In the genomic region with DNA sequence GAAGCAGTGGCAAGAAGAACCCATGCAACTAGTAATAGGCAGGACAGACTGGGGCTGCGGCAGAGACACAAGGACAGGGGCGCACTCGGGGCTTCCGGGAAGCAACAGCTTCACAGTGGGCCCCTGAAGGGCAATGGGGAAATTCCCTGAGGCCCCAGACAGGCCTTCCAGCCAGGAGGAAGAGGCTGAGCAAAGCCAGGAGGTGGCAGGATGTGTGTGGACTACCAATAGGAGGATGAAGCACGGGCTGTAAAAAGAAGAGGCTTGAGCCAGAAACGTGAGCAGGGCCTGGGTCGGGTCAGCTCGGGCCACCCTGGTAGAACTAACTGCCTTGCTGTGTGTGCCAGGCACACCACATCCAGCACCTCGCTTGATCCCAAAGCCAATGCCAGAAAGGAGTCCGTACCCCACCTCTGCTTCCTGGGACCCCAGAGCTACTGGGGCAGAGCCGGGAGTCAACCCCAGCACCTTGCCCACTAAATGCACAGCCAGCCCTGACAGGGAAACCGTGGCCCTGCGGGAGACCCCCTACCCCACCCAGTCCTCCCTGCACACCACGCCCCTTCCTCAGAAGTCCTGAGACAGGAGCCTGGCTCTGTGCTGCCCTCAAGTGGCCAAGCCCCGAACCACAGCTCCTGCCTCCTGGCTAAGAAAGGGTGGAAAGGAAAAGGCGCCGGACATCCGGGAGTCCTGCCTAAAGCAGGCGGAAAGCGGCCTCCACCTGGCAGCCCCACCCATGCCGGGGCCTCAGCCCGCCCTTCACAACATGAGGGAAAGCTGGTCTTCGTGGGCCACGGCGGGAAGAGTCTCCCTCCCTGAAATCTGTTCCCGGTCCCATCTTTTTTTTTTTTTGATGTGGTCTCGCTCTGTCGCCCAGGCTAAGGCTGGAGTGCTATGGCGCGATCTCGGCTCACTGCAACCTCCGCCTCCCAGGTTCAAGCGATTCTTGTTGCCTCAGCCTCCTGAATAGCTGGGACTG, we compare ENCODE assay signal across 1 cellular context.
TF ChIP-seq lines count a peak whose summit lies in the region.

No MANE protein-coding gene starts in this region.

TF ChIP-seq in K562, 482 proteins besides CTCF, POLR2A, EP300 and RAD21 (continued from another document and continues in another):
- TF ChIP-seq, protein P1, sequence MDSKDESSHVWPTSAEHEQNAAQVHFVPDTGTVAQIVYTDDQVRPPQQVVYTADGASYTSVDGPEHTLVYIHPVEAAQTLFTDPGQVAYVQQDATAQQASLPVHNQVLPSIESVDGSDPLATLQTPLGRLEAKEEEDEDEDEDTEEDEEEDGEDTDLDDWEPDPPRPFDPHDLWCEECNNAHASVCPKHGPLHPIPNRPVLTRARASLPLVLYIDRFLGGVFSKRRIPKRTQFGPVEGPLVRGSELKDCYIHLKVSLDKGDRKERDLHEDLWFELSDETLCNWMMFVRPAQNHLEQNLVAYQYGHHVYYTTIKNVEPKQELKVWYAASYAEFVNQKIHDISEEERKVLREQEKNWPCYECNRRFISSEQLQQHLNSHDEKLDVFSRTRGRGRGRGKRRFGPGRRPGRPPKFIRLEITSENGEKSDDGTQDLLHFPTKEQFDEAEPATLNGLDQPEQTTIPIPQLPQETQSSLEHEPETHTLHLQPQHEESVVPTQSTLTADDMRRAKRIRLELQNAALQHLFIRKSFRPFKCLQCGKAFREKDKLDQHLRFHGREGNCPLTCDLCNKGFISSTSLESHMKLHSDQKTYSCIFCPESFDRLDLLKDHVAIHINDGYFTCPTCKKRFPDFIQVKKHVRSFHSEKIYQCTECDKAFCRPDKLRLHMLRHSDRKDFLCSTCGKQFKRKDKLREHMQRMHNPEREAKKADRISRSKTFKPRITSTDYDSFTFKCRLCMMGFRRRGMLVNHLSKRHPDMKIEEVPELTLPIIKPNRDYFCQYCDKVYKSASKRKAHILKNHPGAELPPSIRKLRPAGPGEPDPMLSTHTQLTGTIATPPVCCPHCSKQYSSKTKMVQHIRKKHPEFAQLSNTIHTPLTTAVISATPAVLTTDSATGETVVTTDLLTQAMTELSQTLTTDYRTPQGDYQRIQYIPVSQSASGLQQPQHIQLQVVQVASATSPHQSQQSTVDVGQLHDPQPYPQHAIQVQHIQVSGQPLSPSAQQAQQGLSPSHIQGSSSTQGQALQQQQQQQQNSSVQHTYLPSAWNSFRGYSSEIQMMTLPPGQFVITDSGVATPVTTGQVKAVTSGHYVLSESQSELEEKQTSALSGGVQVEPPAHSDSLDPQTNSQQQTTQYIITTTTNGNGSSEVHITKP (IDR thresholded peaks at IDR 0.05; ENCODE audit: partially characterized antibody): no peak
- TF ChIP-seq NR2F6 (CRISPR knock-in tag; IDR thresholded peaks at IDR 0.05) (no peak), BCL6 (CRISPR knock-in tag; IDR thresholded peaks at IDR 0.05) (no peak), POLR3A (IDR thresholded peaks at IDR 0.05; ENCODE audit: borderline replicate concordance, extremely low read depth, insufficient read depth, insufficient read length) (no peak), PPARD (CRISPR knock-in tag; IDR thresholded peaks at IDR 0.05) (no peak), TFAM (CRISPR knock-in tag; conservative IDR thresholded peaks at IDR 0.05) (no peak), ZNF134 (CRISPR knock-in tag; conservative IDR thresholded peaks at IDR 0.05) (no peak), ZNF384 (IDR thresholded peaks at IDR 0.05; ENCODE audit: low read depth, low read length) (peak; percentile 35; the same call in 1 of the 2 replicates), SMARCA5 (IDR thresholded peaks at IDR 0.05) (no peak), EWSR1 (IDR thresholded peaks at IDR 0.05; ENCODE audit: borderline replicate concordance, low read depth, partially characterized antibody) (no peak), KAT8 (IDR thresholded peaks at IDR 0.05; ENCODE audit: low read depth) (no peak), CREB5 (CRISPR knock-in tag; IDR thresholded peaks at IDR 0.05) (no peak), GABPA (tag; conservative IDR thresholded peaks at IDR 0.05; ENCODE audit: low read depth) (peak; percentile 84), POLR3G (IDR thresholded peaks at IDR 0.05; ENCODE audit: extremely low read depth, insufficient read length, insufficient replicate concordance) (no peak), CC2D1A (IDR thresholded peaks at IDR 0.05) (peak; percentile 67; the same call in 1 of the 2 replicates), MAFF (IDR thresholded peaks at IDR 0.05; ENCODE audit: low read length) (no peak), CCNT2 (IDR thresholded peaks at IDR 0.05; ENCODE audit: borderline replicate concordance, extremely low read depth, insufficient read length, low read depth, low read length) (no peak), GATAD2B (IDR thresholded peaks at IDR 0.05; ENCODE audit: borderline replicate concordance) (peak; percentile 39; the same call in 1 of the 2 replicates), COPS2 (conservative IDR thresholded peaks at IDR 0.05) (no peak), ZNF740 (CRISPR knock-in tag; IDR thresholded peaks at IDR 0.05) (no peak), ZNF740 (tag; IDR thresholded peaks at IDR 0.05) (no peak), ZNF408 (CRISPR knock-in tag; IDR thresholded peaks at IDR 0.05; ENCODE audit: low read depth) (no peak), CTCFL (IDR thresholded peaks at IDR 0.05; ENCODE audit: borderline replicate concordance, insufficient read depth, low read depth, low read length, poor library complexity, severe bottlenecking) (no peak), SNIP1 (IDR thresholded peaks at IDR 0.05; ENCODE audit: low read depth) (no peak), MEF2A (IDR thresholded peaks at IDR 0.05; ENCODE audit: control insufficient read depth, low read depth, low read length) (no peak), PHF21A (IDR thresholded peaks at IDR 0.05; ENCODE audit: borderline replicate concordance, low read depth) (no peak), POLR2AphosphoS5 (IDR thresholded peaks at IDR 0.05; ENCODE audit: control insufficient read depth, insufficient read depth, low read depth, low read length) (no peak), SMARCA4 (IDR thresholded peaks at IDR 0.05) (no peak), GATA2 (CRISPR knock-in tag; IDR thresholded peaks at IDR 0.05) (no peak)
- TF ChIP-seq, protein P2, sequence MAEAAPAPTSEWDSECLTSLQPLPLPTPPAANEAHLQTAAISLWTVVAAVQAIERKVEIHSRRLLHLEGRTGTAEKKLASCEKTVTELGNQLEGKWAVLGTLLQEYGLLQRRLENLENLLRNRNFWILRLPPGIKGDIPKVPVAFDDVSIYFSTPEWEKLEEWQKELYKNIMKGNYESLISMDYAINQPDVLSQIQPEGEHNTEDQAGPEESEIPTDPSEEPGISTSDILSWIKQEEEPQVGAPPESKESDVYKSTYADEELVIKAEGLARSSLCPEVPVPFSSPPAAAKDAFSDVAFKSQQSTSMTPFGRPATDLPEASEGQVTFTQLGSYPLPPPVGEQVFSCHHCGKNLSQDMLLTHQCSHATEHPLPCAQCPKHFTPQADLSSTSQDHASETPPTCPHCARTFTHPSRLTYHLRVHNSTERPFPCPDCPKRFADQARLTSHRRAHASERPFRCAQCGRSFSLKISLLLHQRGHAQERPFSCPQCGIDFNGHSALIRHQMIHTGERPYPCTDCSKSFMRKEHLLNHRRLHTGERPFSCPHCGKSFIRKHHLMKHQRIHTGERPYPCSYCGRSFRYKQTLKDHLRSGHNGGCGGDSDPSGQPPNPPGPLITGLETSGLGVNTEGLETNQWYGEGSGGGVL (CRISPR knock-in tag; IDR thresholded peaks at IDR 0.05): no peak
- TF ChIP-seq, protein P3, sequence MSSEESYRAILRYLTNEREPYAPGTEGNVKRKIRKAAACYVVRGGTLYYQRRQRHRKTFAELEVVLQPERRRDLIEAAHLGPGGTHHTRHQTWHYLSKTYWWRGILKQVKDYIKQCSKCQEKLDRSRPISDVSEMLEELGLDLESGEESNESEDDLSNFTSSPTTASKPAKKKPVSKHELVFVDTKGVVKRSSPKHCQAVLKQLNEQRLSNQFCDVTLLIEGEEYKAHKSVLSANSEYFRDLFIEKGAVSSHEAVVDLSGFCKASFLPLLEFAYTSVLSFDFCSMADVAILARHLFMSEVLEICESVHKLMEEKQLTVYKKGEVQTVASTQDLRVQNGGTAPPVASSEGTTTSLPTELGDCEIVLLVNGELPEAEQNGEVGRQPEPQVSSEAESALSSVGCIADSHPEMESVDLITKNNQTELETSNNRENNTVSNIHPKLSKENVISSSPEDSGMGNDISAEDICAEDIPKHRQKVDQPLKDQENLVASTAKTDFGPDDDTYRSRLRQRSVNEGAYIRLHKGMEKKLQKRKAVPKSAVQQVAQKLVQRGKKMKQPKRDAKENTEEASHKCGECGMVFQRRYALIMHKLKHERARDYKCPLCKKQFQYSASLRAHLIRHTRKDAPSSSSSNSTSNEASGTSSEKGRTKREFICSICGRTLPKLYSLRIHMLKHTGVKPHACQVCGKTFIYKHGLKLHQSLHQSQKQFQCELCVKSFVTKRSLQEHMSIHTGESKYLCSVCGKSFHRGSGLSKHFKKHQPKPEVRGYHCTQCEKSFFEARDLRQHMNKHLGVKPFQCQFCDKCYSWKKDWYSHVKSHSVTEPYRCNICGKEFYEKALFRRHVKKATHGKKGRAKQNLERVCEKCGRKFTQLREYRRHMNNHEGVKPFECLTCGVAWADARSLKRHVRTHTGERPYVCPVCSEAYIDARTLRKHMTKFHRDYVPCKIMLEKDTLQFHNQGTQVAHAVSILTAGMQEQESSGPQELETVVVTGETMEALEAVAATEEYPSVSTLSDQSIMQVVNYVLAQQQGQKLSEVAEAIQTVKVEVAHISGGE (CRISPR knock-in tag; IDR thresholded peaks at IDR 0.05): peak in 1 of 3 experiments; percentile 77; a peak in 2 of 6 replicates
- TF ChIP-seq, protein P4, sequence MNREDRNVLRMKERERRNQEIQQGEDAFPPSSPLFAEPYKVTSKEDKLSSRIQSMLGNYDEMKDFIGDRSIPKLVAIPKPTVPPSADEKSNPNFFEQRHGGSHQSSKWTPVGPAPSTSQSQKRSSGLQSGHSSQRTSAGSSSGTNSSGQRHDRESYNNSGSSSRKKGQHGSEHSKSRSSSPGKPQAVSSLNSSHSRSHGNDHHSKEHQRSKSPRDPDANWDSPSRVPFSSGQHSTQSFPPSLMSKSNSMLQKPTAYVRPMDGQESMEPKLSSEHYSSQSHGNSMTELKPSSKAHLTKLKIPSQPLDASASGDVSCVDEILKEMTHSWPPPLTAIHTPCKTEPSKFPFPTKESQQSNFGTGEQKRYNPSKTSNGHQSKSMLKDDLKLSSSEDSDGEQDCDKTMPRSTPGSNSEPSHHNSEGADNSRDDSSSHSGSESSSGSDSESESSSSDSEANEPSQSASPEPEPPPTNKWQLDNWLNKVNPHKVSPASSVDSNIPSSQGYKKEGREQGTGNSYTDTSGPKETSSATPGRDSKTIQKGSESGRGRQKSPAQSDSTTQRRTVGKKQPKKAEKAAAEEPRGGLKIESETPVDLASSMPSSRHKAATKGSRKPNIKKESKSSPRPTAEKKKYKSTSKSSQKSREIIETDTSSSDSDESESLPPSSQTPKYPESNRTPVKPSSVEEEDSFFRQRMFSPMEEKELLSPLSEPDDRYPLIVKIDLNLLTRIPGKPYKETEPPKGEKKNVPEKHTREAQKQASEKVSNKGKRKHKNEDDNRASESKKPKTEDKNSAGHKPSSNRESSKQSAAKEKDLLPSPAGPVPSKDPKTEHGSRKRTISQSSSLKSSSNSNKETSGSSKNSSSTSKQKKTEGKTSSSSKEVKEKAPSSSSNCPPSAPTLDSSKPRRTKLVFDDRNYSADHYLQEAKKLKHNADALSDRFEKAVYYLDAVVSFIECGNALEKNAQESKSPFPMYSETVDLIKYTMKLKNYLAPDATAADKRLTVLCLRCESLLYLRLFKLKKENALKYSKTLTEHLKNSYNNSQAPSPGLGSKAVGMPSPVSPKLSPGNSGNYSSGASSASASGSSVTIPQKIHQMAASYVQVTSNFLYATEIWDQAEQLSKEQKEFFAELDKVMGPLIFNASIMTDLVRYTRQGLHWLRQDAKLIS (CRISPR knock-in tag; IDR thresholded peaks at IDR 0.05): 0 out of 2 replicates have a peak, but pooled peaks have one; percentile 63
- TF ChIP-seq, protein P5, sequence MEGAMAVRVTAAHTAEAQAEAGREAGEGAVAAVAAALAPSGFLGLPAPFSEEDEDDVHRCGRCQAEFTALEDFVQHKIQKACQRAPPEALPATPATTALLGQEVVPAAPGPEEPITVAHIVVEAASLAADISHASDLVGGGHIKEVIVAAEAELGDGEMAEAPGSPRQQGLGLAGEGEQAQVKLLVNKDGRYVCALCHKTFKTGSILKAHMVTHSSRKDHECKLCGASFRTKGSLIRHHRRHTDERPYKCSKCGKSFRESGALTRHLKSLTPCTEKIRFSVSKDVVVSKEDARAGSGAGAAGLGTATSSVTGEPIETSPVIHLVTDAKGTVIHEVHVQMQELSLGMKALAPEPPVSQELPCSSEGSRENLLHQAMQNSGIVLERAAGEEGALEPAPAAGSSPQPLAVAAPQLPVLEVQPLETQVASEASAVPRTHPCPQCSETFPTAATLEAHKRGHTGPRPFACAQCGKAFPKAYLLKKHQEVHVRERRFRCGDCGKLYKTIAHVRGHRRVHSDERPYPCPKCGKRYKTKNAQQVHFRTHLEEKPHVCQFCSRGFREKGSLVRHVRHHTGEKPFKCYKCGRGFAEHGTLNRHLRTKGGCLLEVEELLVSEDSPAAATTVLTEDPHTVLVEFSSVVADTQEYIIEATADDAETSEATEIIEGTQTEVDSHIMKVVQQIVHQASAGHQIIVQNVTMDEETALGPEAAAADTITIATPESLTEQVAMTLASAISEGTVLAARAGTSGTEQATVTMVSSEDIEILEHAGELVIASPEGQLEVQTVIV (CRISPR knock-in tag; IDR thresholded peaks at IDR 0.05; ENCODE audit: borderline replicate concordance): no peak
